In genomic region chr18:6994053-6994452, GRCh38 we compare ENCODE assay signal across 18 cellular contexts.
DNase-seq lines count a peak whose midpoint lies in the region; ATAC-seq and TF ChIP-seq lines count a peak whose summit lies in the region.
"Had no signal": no experiment of that assay in that cellular context is flagged by ENCODE, and none has a peak within 500 bp of the region (broad histone marks: within the 10 kb centered on the region; RNA-seq: fewer than 3 reads in every experiment).

No MANE protein-coding gene starts in this region.

- no peaks in the 10 kb centered on the region for H3K27me3 Mint-ChIP-seq in WTC11 (ENCODE audit: low read depth)
- H3K27me3 Mint-ChIP-seq: memory B cell; stimulated activated naive CD8-positive, alpha-beta T cell treated with anti-CD3 and anti-CD28 coated beads, Interleukin-15, amount 100 ng/mL, for 72 hours had no signal

- CTCF ChIA-PET in WTC11 (lab: Charles Lee): interaction anchor here (0.8 to 0.9 kb wide), 2 partner anchors 44 to 73 kb away, joined by 3 to 4 read pairs; no protein-coding TSS in a partner anchor

- intact Hi-C loops in prostate gland (cut with DNase I): no loop called here

- H3K27ac ChIP-seq in prostate gland: peak overlapping the region; percentile 64 to 70
- H3K27ac ChIP-seq: SJCRH30, upper lobe of right lung had no signal

- TF ChIP-seq CTCF in WTC11 (IDR thresholded peaks at IDR 0.05): no peak
- TF ChIP-seq CTCF in prostate gland (IDR thresholded peaks at IDR 0.05): no peak
- TF ChIP-seq CTCF in GM10266 (IDR thresholded peaks at IDR 0.05; ENCODE audit: control insufficient read depth, insufficient read depth, low read depth, missing control alignments): no peak

- H3K27me3 ChIP-seq in prostate gland (replicated peaks; ENCODE audit: insufficient read depth): no peaks in the 10 kb centered on the region
- H3K27me3 ChIP-seq: SJCRH30, upper lobe of right lung had no signal

- no peaks in the 10 kb centered on the region for H3K9me3 ChIP-seq in prostate gland
- H3K9me3 ChIP-seq: SJCRH30, upper lobe of right lung had no signal

- H3K4me3 Mint-ChIP-seq in WTC11: no peak overlapping the region
- H3K4me3 Mint-ChIP-seq: memory B cell; neural crest cell; stimulated activated naive CD8-positive, alpha-beta T cell treated with anti-CD3 and anti-CD28 coated beads, Interleukin-15, amount 100 ng/mL, for 72 hours had no signal

- peaks cover 26% of the 10 kb centered on the region for H3K36me3 Mint-ChIP-seq in WTC11
- H3K36me3 Mint-ChIP-seq: memory B cell had no signal

- ATAC-seq in WTC11 (peak; percentile 63; the same call in 1 of the 2 replicates), GM19324 (IDR thresholded peaks at IDR 0.05; ENCODE audit: low FRiP score, unreplicated experiment) (no peak), HG02938 (IDR thresholded peaks at IDR 0.05; ENCODE audit: unreplicated experiment) (no peak)
- ATAC-seq: stimulated activated naive CD8-positive, alpha-beta T cell treated with anti-CD3 and anti-CD28 coated beads, Interleukin-15, amount 100 ng/mL, for 72 hours; upper lobe of right lung had no signal

- no peak for TF ChIP-seq POLR2A in prostate gland (IDR thresholded peaks at IDR 0.05)

- no peak overlapping the region for H3K4me3 ChIP-seq in prostate gland
- H3K4me3 ChIP-seq: SJCRH30, upper lobe of right lung had no signal

- peak; percentile 5 for DNase-seq in GM04504 (ENCODE audit: low read depth)
- DNase-seq in WTC11 (ENCODE audit: low spot score): no peak
- peak; percentile 3 for DNase-seq in fibroblast of peridontal ligament (ENCODE audit: extremely low read depth)
- DNase-seq in prostate gland (ENCODE audit: low spot score): peak; percentile 69
- no peak for DNase-seq in GM10266 (ENCODE audit: extremely low spot score)
- DNase-seq in effector CD4-positive, alpha-beta T cell: no peak
- DNase-seq: activated gamma-delta T cell; amniotic stem cell; EL; NCI-H2081; NCI-H524 treated with DMSO at 0.1 percent for 48 hours; SJCRH30; stimulated activated naive CD8-positive, alpha-beta T cell treated with anti-CD3 and anti-CD28 coated beads, Interleukin-15, amount 100 ng/mL, for 72 hours; upper lobe of right lung had no signal

- POLR2A ChIA-PET in WTC11 (lab: Charles Lee): no interaction called here

- H3K4me1 ChIP-seq in prostate gland (replicated peaks): peaks cover 13% of the 10 kb centered on the region
- H3K4me1 ChIP-seq: SJCRH30, upper lobe of right lung had no signal

- 39% methylated on average over 5 of the region's 5 CpGs for WGBS in prostate gland

- H3K36me3 ChIP-seq in prostate gland: no peaks in the 10 kb centered on the region
- H3K36me3 ChIP-seq: SJCRH30, upper lobe of right lung had no signal

- H3K9me3 Mint-ChIP-seq in WTC11: no peaks in the 10 kb centered on the region
- H3K9me3 Mint-ChIP-seq: neural crest cell had no signal

- H3K27ac Mint-ChIP-seq in WTC11: peak overlapping the region; percentile 93
- H3K27ac Mint-ChIP-seq: memory B cell; stimulated activated naive CD8-positive, alpha-beta T cell treated with anti-CD3 and anti-CD28 coated beads, Interleukin-15, amount 100 ng/mL, for 72 hours had no signal

- peaks cover 6% of the 10 kb centered on the region for H3K4me1 Mint-ChIP-seq in WTC11
- H3K4me1 Mint-ChIP-seq: memory B cell; neural crest cell; stimulated activated naive CD8-positive, alpha-beta T cell treated with anti-CD3 and anti-CD28 coated beads, Interleukin-15, amount 100 ng/mL, for 72 hours had no signal

TF ChIP-seq in WTC11, 78 proteins besides CTCF, POLR2A, EP300 and RAD21:
- TF ChIP-seq NR1H2 (CRISPR knock-in tag; IDR thresholded peaks at IDR 0.05) (no peak), IRF1 (CRISPR knock-in tag; IDR thresholded peaks at IDR 0.05) (no peak), FOXP4 (CRISPR knock-in tag; IDR thresholded peaks at IDR 0.05) (no peak), ERG (CRISPR knock-in tag; IDR thresholded peaks at IDR 0.05) (no peak), CREB1 (CRISPR knock-in tag; IDR thresholded peaks at IDR 0.05) (no peak), MAX (CRISPR knock-in tag; IDR thresholded peaks at IDR 0.05) (no peak), ATF2 (CRISPR knock-in tag; IDR thresholded peaks at IDR 0.05; ENCODE audit: borderline replicate concordance, low read depth) (no peak), OVOL2 (CRISPR knock-in tag; IDR thresholded peaks at IDR 0.05; ENCODE audit: borderline replicate concordance) (no peak), GTF2I (CRISPR knock-in tag; conservative IDR thresholded peaks at IDR 0.05) (no peak), NFE2L1 (CRISPR knock-in tag; IDR thresholded peaks at IDR 0.05) (no peak), MYBL2 (CRISPR knock-in tag; IDR thresholded peaks at IDR 0.05) (no peak), USF1 (CRISPR knock-in tag; IDR thresholded peaks at IDR 0.05) (no peak), ESRRA (CRISPR knock-in tag; IDR thresholded peaks at IDR 0.05; ENCODE audit: borderline replicate concordance) (no peak), ETV6 (CRISPR knock-in tag; IDR thresholded peaks at IDR 0.05) (no peak)

Comparison
In these comparisons a context has a peak if more than half of its experiments do, and no peak if none do; other contexts are left out.
1. DNase-seq: peak in GM04504 (single experiment), fibroblast of peridontal ligament (single experiment) and prostate gland (single experiment); none in WTC11 (single experiment), GM10266 (single experiment) and effector CD4-positive, alpha-beta T cell (single experiment).